Comparison of ENCODE assay signal across 1 cellular context in genomic region chr2:191014653-191015020, GRCh38.
TF ChIP-seq lines count a peak whose summit lies in the region.

No MANE protein-coding gene starts in this region.

TF ChIP-seq in WTC11, 78 proteins besides CTCF, POLR2A, EP300 and RAD21 (continued from another document):
- TF ChIP-seq E2F1 (CRISPR knock-in tag; IDR thresholded peaks at IDR 0.05) (no peak), MYBL2 (CRISPR knock-in tag; IDR thresholded peaks at IDR 0.05) (no peak), NFE2L1 (CRISPR knock-in tag; IDR thresholded peaks at IDR 0.05) (no peak), GTF2I (CRISPR knock-in tag; conservative IDR thresholded peaks at IDR 0.05) (no peak), KAT7 (CRISPR knock-in tag; IDR thresholded peaks at IDR 0.05; ENCODE audit: borderline replicate concordance) (no peak), JAZF1 (CRISPR knock-in tag; IDR thresholded peaks at IDR 0.05) (no peak), ZNF416 (CRISPR knock-in tag; IDR thresholded peaks at IDR 0.05) (no peak), ZNF396 (CRISPR knock-in tag; IDR thresholded peaks at IDR 0.05; ENCODE audit: borderline replicate concordance) (no peak), NR2C2 (CRISPR knock-in tag; IDR thresholded peaks at IDR 0.05) (no peak)
- TF ChIP-seq, protein P1, sequence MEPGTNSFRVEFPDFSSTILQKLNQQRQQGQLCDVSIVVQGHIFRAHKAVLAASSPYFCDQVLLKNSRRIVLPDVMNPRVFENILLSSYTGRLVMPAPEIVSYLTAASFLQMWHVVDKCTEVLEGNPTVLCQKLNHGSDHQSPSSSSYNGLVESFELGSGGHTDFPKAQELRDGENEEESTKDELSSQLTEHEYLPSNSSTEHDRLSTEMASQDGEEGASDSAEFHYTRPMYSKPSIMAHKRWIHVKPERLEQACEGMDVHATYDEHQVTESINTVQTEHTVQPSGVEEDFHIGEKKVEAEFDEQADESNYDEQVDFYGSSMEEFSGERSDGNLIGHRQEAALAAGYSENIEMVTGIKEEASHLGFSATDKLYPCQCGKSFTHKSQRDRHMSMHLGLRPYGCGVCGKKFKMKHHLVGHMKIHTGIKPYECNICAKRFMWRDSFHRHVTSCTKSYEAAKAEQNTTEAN (CRISPR knock-in tag; IDR thresholded peaks at IDR 0.05), result no peak
- TF ChIP-seq, protein P2, sequence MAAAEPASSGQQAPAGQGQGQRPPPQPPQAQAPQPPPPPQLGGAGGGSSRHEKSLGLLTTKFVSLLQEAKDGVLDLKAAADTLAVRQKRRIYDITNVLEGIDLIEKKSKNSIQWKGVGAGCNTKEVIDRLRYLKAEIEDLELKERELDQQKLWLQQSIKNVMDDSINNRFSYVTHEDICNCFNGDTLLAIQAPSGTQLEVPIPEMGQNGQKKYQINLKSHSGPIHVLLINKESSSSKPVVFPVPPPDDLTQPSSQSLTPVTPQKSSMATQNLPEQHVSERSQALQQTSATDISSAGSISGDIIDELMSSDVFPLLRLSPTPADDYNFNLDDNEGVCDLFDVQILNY (CRISPR knock-in tag; IDR thresholded peaks at IDR 0.05), result no peak
